In the genomic region with DNA sequence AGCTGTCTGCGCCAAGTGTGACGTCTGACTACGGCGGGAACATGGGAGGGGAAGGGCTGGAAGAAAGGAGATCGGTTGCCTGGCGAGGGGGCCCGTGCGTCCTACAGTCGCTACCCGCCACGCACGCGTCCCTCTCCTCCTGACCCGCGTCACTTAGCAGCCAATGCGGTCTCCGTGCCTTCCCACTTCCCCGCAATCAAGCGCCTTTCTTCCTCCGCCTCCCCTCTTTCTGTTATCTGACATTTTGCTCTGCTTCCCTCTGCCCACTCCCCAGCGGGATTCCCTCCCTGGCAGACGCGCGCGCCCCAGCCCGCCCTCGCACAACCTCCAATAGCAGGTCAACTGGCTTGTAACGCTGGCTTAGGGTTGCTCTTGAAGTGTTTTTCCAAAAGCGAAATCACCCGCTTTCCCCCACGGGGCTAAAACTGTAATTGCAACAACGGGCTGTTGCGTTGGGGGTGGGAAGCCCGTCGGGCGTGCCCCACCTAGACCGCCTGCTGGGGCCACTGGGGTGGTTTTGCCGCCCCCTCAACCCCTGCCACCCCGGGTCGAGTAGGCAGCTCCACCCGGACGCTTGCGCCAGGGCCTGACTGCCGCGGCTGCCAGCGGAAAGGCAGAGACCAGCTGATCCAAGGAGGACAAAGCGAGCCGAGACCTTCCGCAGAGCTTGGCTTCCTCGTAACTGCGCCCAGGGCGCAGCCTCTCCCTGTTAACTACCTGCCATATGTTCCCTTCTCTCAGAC, we compare ENCODE assay signal across 1 cellular context.
TF ChIP-seq lines count a peak whose summit lies in the region.

No MANE protein-coding gene starts in this region.

TF ChIP-seq in SK-N-SH, 30 proteins besides CTCF, POLR2A, EP300 and RAD21 (continued from another document):
- TF ChIP-seq, protein P1, sequence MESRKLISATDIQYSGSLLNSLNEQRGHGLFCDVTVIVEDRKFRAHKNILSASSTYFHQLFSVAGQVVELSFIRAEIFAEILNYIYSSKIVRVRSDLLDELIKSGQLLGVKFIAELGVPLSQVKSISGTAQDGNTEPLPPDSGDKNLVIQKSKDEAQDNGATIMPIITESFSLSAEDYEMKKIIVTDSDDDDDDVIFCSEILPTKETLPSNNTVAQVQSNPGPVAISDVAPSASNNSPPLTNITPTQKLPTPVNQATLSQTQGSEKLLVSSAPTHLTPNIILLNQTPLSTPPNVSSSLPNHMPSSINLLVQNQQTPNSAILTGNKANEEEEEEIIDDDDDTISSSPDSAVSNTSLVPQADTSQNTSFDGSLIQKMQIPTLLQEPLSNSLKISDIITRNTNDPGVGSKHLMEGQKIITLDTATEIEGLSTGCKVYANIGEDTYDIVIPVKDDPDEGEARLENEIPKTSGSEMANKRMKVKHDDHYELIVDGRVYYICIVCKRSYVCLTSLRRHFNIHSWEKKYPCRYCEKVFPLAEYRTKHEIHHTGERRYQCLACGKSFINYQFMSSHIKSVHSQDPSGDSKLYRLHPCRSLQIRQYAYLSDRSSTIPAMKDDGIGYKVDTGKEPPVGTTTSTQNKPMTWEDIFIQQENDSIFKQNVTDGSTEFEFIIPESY (IDR thresholded peaks at IDR 0.05; ENCODE audit: borderline replicate concordance, low read depth) = no peak
- TF ChIP-seq MXI1 (IDR thresholded peaks at IDR 0.05; ENCODE audit: low read depth, low read length) (peak; percentile 64), TAF1 (IDR thresholded peaks at IDR 0.05; ENCODE audit: borderline replicate concordance, low read depth, low read length) (no peak), FOXJ3 (CRISPR knock-in tag; IDR thresholded peaks at IDR 0.05) (peak; percentile 16), MEF2A (IDR thresholded peaks at IDR 0.05; ENCODE audit: borderline replicate concordance, low read depth) (no peak), CHD2 (IDR thresholded peaks at IDR 0.05; ENCODE audit: low read length, partially characterized antibody) (no peak)
- TF ChIP-seq, protein P2, sequence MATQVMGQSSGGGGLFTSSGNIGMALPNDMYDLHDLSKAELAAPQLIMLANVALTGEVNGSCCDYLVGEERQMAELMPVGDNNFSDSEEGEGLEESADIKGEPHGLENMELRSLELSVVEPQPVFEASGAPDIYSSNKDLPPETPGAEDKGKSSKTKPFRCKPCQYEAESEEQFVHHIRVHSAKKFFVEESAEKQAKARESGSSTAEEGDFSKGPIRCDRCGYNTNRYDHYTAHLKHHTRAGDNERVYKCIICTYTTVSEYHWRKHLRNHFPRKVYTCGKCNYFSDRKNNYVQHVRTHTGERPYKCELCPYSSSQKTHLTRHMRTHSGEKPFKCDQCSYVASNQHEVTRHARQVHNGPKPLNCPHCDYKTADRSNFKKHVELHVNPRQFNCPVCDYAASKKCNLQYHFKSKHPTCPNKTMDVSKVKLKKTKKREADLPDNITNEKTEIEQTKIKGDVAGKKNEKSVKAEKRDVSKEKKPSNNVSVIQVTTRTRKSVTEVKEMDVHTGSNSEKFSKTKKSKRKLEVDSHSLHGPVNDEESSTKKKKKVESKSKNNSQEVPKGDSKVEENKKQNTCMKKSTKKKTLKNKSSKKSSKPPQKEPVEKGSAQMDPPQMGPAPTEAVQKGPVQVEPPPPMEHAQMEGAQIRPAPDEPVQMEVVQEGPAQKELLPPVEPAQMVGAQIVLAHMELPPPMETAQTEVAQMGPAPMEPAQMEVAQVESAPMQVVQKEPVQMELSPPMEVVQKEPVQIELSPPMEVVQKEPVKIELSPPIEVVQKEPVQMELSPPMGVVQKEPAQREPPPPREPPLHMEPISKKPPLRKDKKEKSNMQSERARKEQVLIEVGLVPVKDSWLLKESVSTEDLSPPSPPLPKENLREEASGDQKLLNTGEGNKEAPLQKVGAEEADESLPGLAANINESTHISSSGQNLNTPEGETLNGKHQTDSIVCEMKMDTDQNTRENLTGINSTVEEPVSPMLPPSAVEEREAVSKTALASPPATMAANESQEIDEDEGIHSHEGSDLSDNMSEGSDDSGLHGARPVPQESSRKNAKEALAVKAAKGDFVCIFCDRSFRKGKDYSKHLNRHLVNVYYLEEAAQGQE (IDR thresholded peaks at IDR 0.05; ENCODE audit: low read depth, low read length) = no peak
